1 cellular context compared by ENCODE assay signal in genomic region chr17:80385046-80385445, GRCh38.
TF ChIP-seq lines count a peak whose summit lies in the region.

No MANE protein-coding gene starts in this region.

TF ChIP-seq in GM12878, 131 proteins besides CTCF, POLR2A, EP300 and RAD21 (continued from another document):
- TF ChIP-seq RELB (IDR thresholded peaks at IDR 0.05; ENCODE audit: low read depth): no peak
- no peak for TF ChIP-seq ZSCAN29 (IDR thresholded peaks at IDR 0.05)
